9 cellular contexts compared by ENCODE assay signal in genomic region chr16:4937782-4938682, GRCh38. TPM values are rescaled to one million over a fixed set of nuclear protein-coding genes. Genes with fewer than 3 reads are reported as not detected.
A peak's percentile ranks its signal among the peaks of the same experiment; 100 is the strongest.
DNase-seq lines count a peak whose midpoint lies in the region; TF ChIP-seq lines count a peak whose summit lies in the region.
"Had no signal": no experiment of that assay in that cellular context is flagged by ENCODE, and none has a peak within 500 bp of the region (broad histone marks: within the 10 kb centered on the region; RNA-seq: fewer than 3 reads in every experiment).

No MANE protein-coding gene starts in this region.

- intact Hi-C loops in CD4-positive, alpha-beta memory T cell (cut with micrococcal nuclease) = no loop called here

- H3K9me3 Mint-ChIP-seq in CD4-positive, alpha-beta memory T cell = no peaks in the 10 kb centered on the region

- H3K27ac ChIP-seq in CD4-positive, alpha-beta memory T cell (ENCODE audit: low read depth, low read length) = no peak overlapping the region
- H3K27ac ChIP-seq in OCI-LY1 (ENCODE audit: low read depth, low read length, poor library complexity, severe bottlenecking) = no peak overlapping the region
- H3K27ac ChIP-seq in neural cell (ENCODE audit: low read length) = no peak overlapping the region

- H3K4me2 ChIP-seq in OCI-LY1 (ENCODE audit: low read length) (peak overlapping the region; percentile 76; the same call in 1 of the 2 replicates), neural cell (ENCODE audit: low read length) (no peak overlapping the region)

- POLR2A ChIA-PET in CD4-positive, alpha-beta memory T cell (lab: Charles Lee; ENCODE audit: partially characterized antibody) = no interaction called here

- H4K20me1 ChIP-seq in OCI-LY1 (ENCODE audit: insufficient read depth, low read length) (no peaks in the 10 kb centered on the region), neural cell (ENCODE audit: insufficient read depth) (no peaks in the 10 kb centered on the region)

- no peaks in the 10 kb centered on the region for H3K79me2 ChIP-seq in OCI-LY1 (ENCODE audit: insufficient read depth, low read length)
- H3K79me2 ChIP-seq in neural cell (replicated peaks; ENCODE audit: insufficient read depth, low read length) = no peaks in the 10 kb centered on the region

- H3F3A ChIP-seq in OCI-LY1 (ENCODE audit: insufficient read depth, low read length) (no peaks in the 10 kb centered on the region), neural cell (ENCODE audit: insufficient read depth, low read length, poor library complexity, severe bottlenecking) (no peaks in the 10 kb centered on the region)

- H3K4me3 Mint-ChIP-seq in CD4-positive, alpha-beta memory T cell = peak overlapping the region in 6 of 8 donors; percentile 43 to 70 (median 60)

- peaks cover 1 to 11% (median 7%) of the 10 kb centered on the region in 4 donors for H3K4me1 Mint-ChIP-seq in CD4-positive, alpha-beta memory T cell

- H3K4me3 ChIP-seq in CD4-positive, alpha-beta memory T cell (ENCODE audit: low read length in 2 of 2) = no peak overlapping the region
- no peak overlapping the region for H3K4me3 ChIP-seq in OCI-LY1 (ENCODE audit: low read depth, low read length, poor library complexity, severe bottlenecking)
- peak overlapping the region; percentile 82 for H3K4me3 ChIP-seq in epithelial cell of proximal tubule (ENCODE audit: low read depth, low read length)
- H3K4me3 ChIP-seq in neural cell (ENCODE audit: low read length) = peak overlapping the region; percentile 70

- TF ChIP-seq CTCF in OCI-LY1 (IDR thresholded peaks at IDR 0.05; ENCODE audit: low read length) (no peak), epithelial cell of proximal tubule (conservative IDR thresholded peaks at IDR 0.05; ENCODE audit: low read depth, low read length) (no peak), neural cell (IDR thresholded peaks at IDR 0.05; ENCODE audit: poor library complexity, severe bottlenecking) (no peak)

- TF ChIP-seq RAD21 in neural cell (conservative IDR thresholded peaks at IDR 0.05) = no peak

- no peak for DNase-seq in CD4-positive, alpha-beta memory T cell
- DNase-seq in epithelial cell of proximal tubule (ENCODE audit: low read depth) (no peak), islet precursor cell (no peak), SKM-1 treated with dmso at 0.1 percent for 144 hours (lab: John Stamatoyannopoulos, UW; ENCODE audit: unreplicated experiment) (no peak), 8988T (no peak)
- DNase-seq in activated CD4-positive, alpha-beta T cell treated with anti-CD3 and anti-CD28 coated beads, Interleukin-2, amount 50 U/mL, for 4 hours = no peak
- DNase-seq: activated effector memory CD4-positive, alpha-beta T cell treated with anti-CD3 and anti-CD28 coated beads, Interleukin-2, amount 50 U/mL, for 16 hours had no signal

- peaks cover 16% of the 10 kb centered on the region for H3K27me3 ChIP-seq in CD4-positive, alpha-beta memory T cell (ENCODE audit: insufficient read depth, low read length)
- H3K27me3 ChIP-seq in OCI-LY1 (ENCODE audit: insufficient read depth, low read length) = peaks cover 3% of the 10 kb centered on the region
- peaks cover 42% of the 10 kb centered on the region for H3K27me3 ChIP-seq in neural cell (ENCODE audit: insufficient read depth, low read depth, low read length)

- TF ChIP-seq EP300 in neural cell (conservative IDR thresholded peaks at IDR 0.05; ENCODE audit: poor library complexity, severe bottlenecking) = no peak

- H3K36me3 Mint-ChIP-seq in CD4-positive, alpha-beta memory T cell = no peaks in the 10 kb centered on the region

- H3K4me1 ChIP-seq in CD4-positive, alpha-beta memory T cell (ENCODE audit: insufficient read depth, low read length) = peaks cover 13% of the 10 kb centered on the region
- peaks cover 9% of the 10 kb centered on the region for H3K4me1 ChIP-seq in OCI-LY1 (ENCODE audit: insufficient read depth, low read length, severe bottlenecking)

- H3K27me3 Mint-ChIP-seq in CD4-positive, alpha-beta memory T cell = peaks cover 24 to 27% of the 10 kb centered on the region in 2 donors

- no peak overlapping the region for H3K27ac Mint-ChIP-seq in CD4-positive, alpha-beta memory T cell

- H3K9ac ChIP-seq in OCI-LY1 (ENCODE audit: low read length) (no peak overlapping the region; the same call in 1 of the 2 replicates), neural cell (ENCODE audit: low read length) (no peak overlapping the region)

- H2AFZ ChIP-seq in OCI-LY1 (ENCODE audit: low read length) = no peak overlapping the region
- H2AFZ ChIP-seq in neural cell (ENCODE audit: low read depth, low read length) = no peak overlapping the region

- H3K9me3 ChIP-seq in CD4-positive, alpha-beta memory T cell (ENCODE audit: control insufficient read depth in 1 of 2, low read length in 2 of 2) = no peaks in the 10 kb centered on the region
- H3K9me3 ChIP-seq in OCI-LY1 (ENCODE audit: low read length) (no peaks in the 10 kb centered on the region), neural cell (ENCODE audit: low read length) (no peaks in the 10 kb centered on the region)

- no peaks in the 10 kb centered on the region for H3K9me2 ChIP-seq in OCI-LY1 (ENCODE audit: low read depth, low read length)
- H3K9me2 ChIP-seq in neural cell (ENCODE audit: insufficient read depth, low read length) = no peaks in the 10 kb centered on the region

- no peaks in the 10 kb centered on the region for H3K36me3 ChIP-seq in CD4-positive, alpha-beta memory T cell (ENCODE audit: insufficient read depth, low read length)
- H3K36me3 ChIP-seq in OCI-LY1 (ENCODE audit: insufficient read depth, low read length) (no peaks in the 10 kb centered on the region), neural cell (ENCODE audit: insufficient read depth, low read length) (no peaks in the 10 kb centered on the region)

- CTCF ChIA-PET in CD4-positive, alpha-beta memory T cell (lab: Charles Lee; ENCODE audit: partially characterized antibody) = no interaction called here

TF ChIP-seq in neural cell, 6 proteins besides CTCF, POLR2A, EP300 and RAD21:
- TF ChIP-seq SMC3 (conservative IDR thresholded peaks at IDR 0.05; ENCODE audit: poor library complexity) (no peak), TAF1 (IDR thresholded peaks at IDR 0.05; ENCODE audit: low read depth) (no peak), REST (IDR thresholded peaks at IDR 0.05; ENCODE audit: borderline replicate concordance) (no peak), EZH2 (IDR thresholded peaks at IDR 0.05; ENCODE audit: borderline replicate concordance, insufficient read depth, low read length, poor library complexity, severe bottlenecking) (no peak), MXI1 (conservative IDR thresholded peaks at IDR 0.05; ENCODE audit: poor library complexity, severe bottlenecking) (no peak), POLR2AphosphoS5 (IDR thresholded peaks at IDR 0.05) (no peak)

RNA-seq across cellular contexts. Expression of gene PPL, which starts 1.1 kb away (rescaled TPM):
- total RNA-seq in CD4-positive, alpha-beta memory T cell = not detected
- polyA plus RNA-seq in CD4-positive, alpha-beta memory T cell = under 1 TPM in 1 of 2 donors, not detected in 1; 0.39 TPM
- 9.1 and 21.0 TPM in 2 replicates for total RNA-seq in epithelial cell of proximal tubule
- polyA plus RNA-seq in neural cell = 0.66 and 0.81 TPM in 2 replicates
- 3.5 and 4.1 TPM in 2 replicates for polyA minus RNA-seq in neural cell

RNA-seq across cellular contexts. Expression of gene SEC14L5, which starts 20.1 kb away (rescaled TPM):
- total RNA-seq in CD4-positive, alpha-beta memory T cell = not detected
- polyA plus RNA-seq in CD4-positive, alpha-beta memory T cell = not detected
- total RNA-seq in epithelial cell of proximal tubule = under 0.01 TPM in 1 of 2 replicates, not detected in the other
- polyA plus RNA-seq in neural cell = 0.43 and 0.50 TPM in 2 replicates
- 0.24 and 0.58 TPM in 2 replicates for polyA minus RNA-seq in neural cell

Comparison
In these comparisons a context has a peak if more than half of its experiments do, and no peak if none do; other contexts are left out.
1. H3K4me3 ChIP-seq: peak in epithelial cell of proximal tubule (single experiment) and neural cell (single experiment); none in CD4-positive, alpha-beta memory T cell (0 of 2) and OCI-LY1 (single experiment).
2. RNA of gene PPL, which starts 1.1 kb away (total RNA-seq): 9.1 to 21.0 TPM in epithelial cell of proximal tubule; not detected in CD4-positive, alpha-beta memory T cell; every median in the first group is over 10 times any median in the second.